In the genomic region with DNA sequence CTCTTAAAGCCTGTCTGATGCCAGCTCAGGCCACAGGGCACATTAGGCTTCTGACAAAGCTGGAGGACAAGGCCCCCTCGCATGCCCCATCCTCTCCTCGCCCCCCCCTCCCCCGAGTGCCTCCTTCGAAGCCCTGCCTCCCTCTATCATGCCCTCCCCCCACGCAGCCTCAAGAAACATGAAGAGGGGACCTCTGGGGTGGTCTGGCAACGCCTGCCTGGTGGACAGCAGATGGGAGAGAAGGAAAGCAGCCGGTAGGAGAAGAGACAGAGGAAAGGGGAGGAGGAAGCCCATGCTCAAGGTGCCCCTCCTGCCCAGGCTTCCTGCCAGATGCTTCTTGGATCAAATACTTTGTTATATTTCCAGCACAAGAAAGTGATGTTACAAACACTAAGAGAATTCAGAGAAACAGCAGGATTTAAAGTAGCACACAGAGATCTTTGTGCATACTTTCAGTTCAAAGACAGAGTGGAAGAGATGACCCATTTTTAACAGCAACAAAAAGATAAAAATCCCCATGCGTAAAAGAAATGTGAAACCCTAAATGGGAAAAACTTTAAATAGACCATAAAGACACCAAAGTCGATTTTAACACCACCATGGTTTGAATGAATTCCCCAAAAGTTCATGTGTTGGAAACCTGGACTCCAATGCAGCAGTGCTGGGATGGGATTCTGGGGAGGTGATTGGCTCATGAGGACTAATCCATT, we compare ENCODE assay signal across 16 cellular contexts. TPM values are rescaled to one million over a fixed set of nuclear protein-coding genes. Genes with fewer than 3 reads are reported as not detected.
DNase-seq lines count a peak whose midpoint lies in the region; ATAC-seq, FAIRE-seq and TF ChIP-seq lines count a peak whose summit lies in the region.
"Had no signal": no experiment of that assay in that cellular context is flagged by ENCODE, and none has a peak within 500 bp of the region (broad histone marks: within the 10 kb centered on the region; RNA-seq: fewer than 3 reads in every experiment).

No MANE protein-coding gene starts in this region.

- H3K79me2 ChIP-seq in osteoblast (ENCODE audit: insufficient read depth, low read length): no peaks in the 10 kb centered on the region
- H3K79me2 ChIP-seq in OCI-LY7 (ENCODE audit: insufficient read depth, low read depth, low read length): no peaks in the 10 kb centered on the region

- FAIRE-seq in HTR-8/SVneo (lab: Jason Lieb, UNC): no peak
- FAIRE-seq: bronchial epithelial cell had no signal

- DNase-seq in AG10803 (ENCODE audit: low read depth): peak; percentile 51
- DNase-seq in SJSA1 (ENCODE audit: low read depth in 1 of 2, low spot score in 2 of 2): peak; percentile 58 to 65
- DNase-seq in fibroblast of villous mesenchyme (ENCODE audit: low read depth): peak; percentile 23
- peak; percentile 77 for DNase-seq in osteoblast (ENCODE audit: insufficient read length, low spot score, missing footprints)
- no peak for DNase-seq in OCI-LY7 (ENCODE audit: low spot score)
- no peak for DNase-seq in progenitor cell of endocrine pancreas (ENCODE audit: low spot score, unreplicated experiment)
- DNase-seq in HTR-8/SVneo (ENCODE audit: insufficient read length, low spot score): no peak
- DNase-seq: activated B cell treated with CpG ODN at 0.5 μM for 24 hours; activated naive CD4-positive, alpha-beta T cell treated with anti-CD3 and anti-CD28 coated beads for 36 hours; DMS79; NCI-H1694 treated with DMSO at 0.1 percent for 48 hours; NCI-H510A; stimulated activated naive CD4-positive, alpha-beta T cell had no signal

- peaks cover 22% of the 10 kb centered on the region for H4K20me1 ChIP-seq in osteoblast (ENCODE audit: insufficient read depth, low read length)
- no peaks in the 10 kb centered on the region for H4K20me1 ChIP-seq in OCI-LY7 (ENCODE audit: insufficient read depth, low read length)

- H2AFZ ChIP-seq in osteoblast (ENCODE audit: low read length) (no peak overlapping the region), OCI-LY7 (ENCODE audit: low read length) (no peak overlapping the region)

- H3K4me3 ChIP-seq in AG10803 (ENCODE audit: low read length): no peak overlapping the region
- H3K4me3 ChIP-seq in SJSA1: no peak overlapping the region
- H3K4me3 ChIP-seq in fibroblast of villous mesenchyme (ENCODE audit: low read depth, low read length): no peak overlapping the region
- no peak overlapping the region for H3K4me3 ChIP-seq in osteoblast (ENCODE audit: insufficient read depth, low read length)
- H3K4me3 ChIP-seq in OCI-LY7 (ENCODE audit: low read depth, low read length, poor library complexity, severe bottlenecking): no peak overlapping the region

- peaks cover 35% of the 10 kb centered on the region for H3K36me3 Mint-ChIP-seq in progenitor cell of endocrine pancreas (ENCODE audit: insufficient read depth)

- TF ChIP-seq CTCF in AG10803 (conservative IDR thresholded peaks at IDR 0.05; ENCODE audit: low read length) (no peak), fibroblast of villous mesenchyme (IDR thresholded peaks at IDR 0.05; ENCODE audit: insufficient read depth, low read depth, low read length) (no peak), osteoblast (IDR thresholded peaks at IDR 0.05; ENCODE audit: extremely low read depth, low read depth, low read length) (no peak), OCI-LY7 (conservative IDR thresholded peaks at IDR 0.05; ENCODE audit: low read length) (no peak), progenitor cell of endocrine pancreas (IDR thresholded peaks at IDR 0.05; ENCODE audit: unreplicated experiment) (no peak)

- peaks cover 34% of the 10 kb centered on the region for H3K4me1 ChIP-seq in SJSA1 (replicated peaks)
- H3K4me1 ChIP-seq in osteoblast (ENCODE audit: insufficient read depth, low read length): no peaks in the 10 kb centered on the region
- no peaks in the 10 kb centered on the region for H3K4me1 ChIP-seq in OCI-LY7 (ENCODE audit: insufficient read depth, low read length, poor library complexity, severe bottlenecking)

- H3K9me3 Mint-ChIP-seq in progenitor cell of endocrine pancreas (ENCODE audit: low read depth): peaks cover 11% of the 10 kb centered on the region
- H3K9me3 Mint-ChIP-seq: activated B cell treated with CpG ODN at 0.5 μM for 24 hours; activated naive CD4-positive, alpha-beta T cell treated with anti-CD3 and anti-CD28 coated beads for 36 hours; natural killer cell treated with Interleukin-12 subunit alpha and Interleukin-12 subunit beta and Interleukin-15 and Interleukin-18, amount 100 ng/mL, for 72 hours had no signal

- no peaks in the 10 kb centered on the region for H3K27me3 ChIP-seq in SJSA1 (replicated peaks)
- no peaks in the 10 kb centered on the region for H3K27me3 ChIP-seq in osteoblast (ENCODE audit: insufficient read depth, low read length)

- no peak overlapping the region for H3K4me2 ChIP-seq in osteoblast (ENCODE audit: insufficient read depth, low read length)
- no peak overlapping the region for H3K4me2 ChIP-seq in OCI-LY7 (ENCODE audit: low read length)

- POLR2A ChIA-PET in OCI-LY7 (lab: Charles Lee): no interaction called here

- ATAC-seq in HG03159 (IDR thresholded peaks at IDR 0.05; ENCODE audit: unreplicated experiment): no peak
- ATAC-seq: natural killer cell treated with Interleukin-12 subunit alpha and Interleukin-12 subunit beta and Interleukin-15 and Interleukin-18, amount 100 ng/mL, for 72 hours had no signal

- no peak overlapping the region for H3K4me3 Mint-ChIP-seq in progenitor cell of endocrine pancreas (ENCODE audit: low read depth)
- H3K4me3 Mint-ChIP-seq: activated B cell treated with CpG ODN at 0.5 μM for 24 hours; activated naive CD4-positive, alpha-beta T cell treated with anti-CD3 and anti-CD28 coated beads for 36 hours; natural killer cell treated with Interleukin-12 subunit alpha and Interleukin-12 subunit beta and Interleukin-15 and Interleukin-18, amount 100 ng/mL, for 72 hours had no signal

- H3K9me3 ChIP-seq in SJSA1 (replicated peaks): peaks cover 14% of the 10 kb centered on the region
- H3K9me3 ChIP-seq in osteoblast (ENCODE audit: low read depth, low read length): no peaks in the 10 kb centered on the region
- H3K9me3 ChIP-seq in OCI-LY7 (ENCODE audit: low read length): no peaks in the 10 kb centered on the region

- BruUV-seq in OCI-LY7 (replicated peaks; lab: Mats Ljungman, UMichigan): no TSS peak

- no peak overlapping the region for H3K27ac Mint-ChIP-seq in progenitor cell of endocrine pancreas
- H3K27ac Mint-ChIP-seq: activated B cell treated with CpG ODN at 0.5 μM for 24 hours; activated naive CD4-positive, alpha-beta T cell treated with anti-CD3 and anti-CD28 coated beads for 36 hours had no signal

- H3K27ac ChIP-seq in SJSA1 (no peak overlapping the region), osteoblast (ENCODE audit: low read depth, low read length) (no peak overlapping the region), OCI-LY7 (ENCODE audit: low read depth, low read length, poor library complexity, severe bottlenecking) (no peak overlapping the region)

- H3K4me1 Mint-ChIP-seq in progenitor cell of endocrine pancreas (ENCODE audit: low read depth): no peaks in the 10 kb centered on the region
- H3K4me1 Mint-ChIP-seq: activated B cell treated with CpG ODN at 0.5 μM for 24 hours had no signal

- no peaks in the 10 kb centered on the region for H3K27me3 Mint-ChIP-seq in progenitor cell of endocrine pancreas
- H3K27me3 Mint-ChIP-seq: activated B cell treated with CpG ODN at 0.5 μM for 24 hours; natural killer cell treated with Interleukin-12 subunit alpha and Interleukin-12 subunit beta and Interleukin-15 and Interleukin-18, amount 100 ng/mL, for 72 hours had no signal

- no peaks in the 10 kb centered on the region for H3K9me2 ChIP-seq in OCI-LY7 (ENCODE audit: insufficient read depth, low read length)

- intact Hi-C loops in OCI-LY7 (cut with micrococcal nuclease; ENCODE audit: unreplicated experiment): no loop called here

- peaks cover 46% of the 10 kb centered on the region for H3K36me3 ChIP-seq in SJSA1
- H3K36me3 ChIP-seq in osteoblast (ENCODE audit: insufficient read depth, low read length): peaks cover 17% of the 10 kb centered on the region
- peaks cover 25% of the 10 kb centered on the region for H3K36me3 ChIP-seq in OCI-LY7 (ENCODE audit: insufficient read depth, low read length)

- CTCF ChIA-PET in OCI-LY7 (lab: Charles Lee; ENCODE audit: unreplicated experiment): no interaction called here

RNA-seq across cellular contexts. Expression of a gene that starts 19.0 kb away (rescaled TPM):
- total RNA-seq in SJSA1 (2014; rRNA removed; shearing (Covaris generic)): 337 and 338 TPM in 2 replicates
- total RNA-seq in fibroblast of villous mesenchyme: 42.2 and 54.0 TPM in 2 replicates
- total RNA-seq in osteoblast: 33.3 and 41.3 TPM in 2 replicates
- total RNA-seq in OCI-LY7 (2014; rRNA removed; shearing (Covaris generic)): not detected in 2 replicates
- total RNA-seq in OCI-LY7 (2022): not detected in 2 replicates
- 8.0 and 10.2 TPM in 2 replicates for total RNA-seq in progenitor cell of endocrine pancreas
- total RNA-seq: activated B cell treated with CpG ODN at 0.5 μM for 24 hours; activated naive CD4-positive, alpha-beta T cell treated with anti-CD3 and anti-CD28 coated beads for 36 hours had no signal

RNA-seq across cellular contexts. Expression of a gene that starts 59.4 kb away (rescaled TPM):
- total RNA-seq in SJSA1 (2014; rRNA removed; shearing (Covaris generic)): 50.3 and 54.9 TPM in 2 replicates
- total RNA-seq in fibroblast of villous mesenchyme (35.4 and 36.7 TPM in 2 replicates), osteoblast (43.3 and 43.4 TPM in 2 replicates), OCI-LY7 (2022) (55.6 and 61.6 TPM in 2 replicates), progenitor cell of endocrine pancreas (55.8 and 61.0 TPM in 2 replicates)
- 55.4 and 65.6 TPM in 2 replicates for total RNA-seq in OCI-LY7 (2014; rRNA removed; shearing (Covaris generic))

RNA-seq across cellular contexts. Expression of a gene that starts 59.9 kb away (rescaled TPM):
- 80.9 and 105 TPM in 2 replicates for total RNA-seq in SJSA1 (2014; rRNA removed; shearing (Covaris generic))
- total RNA-seq in fibroblast of villous mesenchyme: 36.7 and 47.1 TPM in 2 replicates
- 42.7 and 48.0 TPM in 2 replicates for total RNA-seq in osteoblast
- total RNA-seq in OCI-LY7 (2014; rRNA removed; shearing (Covaris generic)): 72.4 and 78.0 TPM in 2 replicates
- 133 and 152 TPM in 2 replicates for total RNA-seq in OCI-LY7 (2022)
- total RNA-seq in progenitor cell of endocrine pancreas: 142 and 143 TPM in 2 replicates

Comparison
In these comparisons a context has a peak if more than half of its experiments do, and no peak if none do; other contexts are left out.
1. DNase-seq: peak in AG10803 (single experiment), SJSA1 (2 of 2), fibroblast of villous mesenchyme (single experiment) and osteoblast (single experiment); none in OCI-LY7 (single experiment), progenitor cell of endocrine pancreas (single experiment) and HTR-8/SVneo (single experiment).